Comparison of ENCODE assay signal across 9 cellular contexts in the genomic region with DNA sequence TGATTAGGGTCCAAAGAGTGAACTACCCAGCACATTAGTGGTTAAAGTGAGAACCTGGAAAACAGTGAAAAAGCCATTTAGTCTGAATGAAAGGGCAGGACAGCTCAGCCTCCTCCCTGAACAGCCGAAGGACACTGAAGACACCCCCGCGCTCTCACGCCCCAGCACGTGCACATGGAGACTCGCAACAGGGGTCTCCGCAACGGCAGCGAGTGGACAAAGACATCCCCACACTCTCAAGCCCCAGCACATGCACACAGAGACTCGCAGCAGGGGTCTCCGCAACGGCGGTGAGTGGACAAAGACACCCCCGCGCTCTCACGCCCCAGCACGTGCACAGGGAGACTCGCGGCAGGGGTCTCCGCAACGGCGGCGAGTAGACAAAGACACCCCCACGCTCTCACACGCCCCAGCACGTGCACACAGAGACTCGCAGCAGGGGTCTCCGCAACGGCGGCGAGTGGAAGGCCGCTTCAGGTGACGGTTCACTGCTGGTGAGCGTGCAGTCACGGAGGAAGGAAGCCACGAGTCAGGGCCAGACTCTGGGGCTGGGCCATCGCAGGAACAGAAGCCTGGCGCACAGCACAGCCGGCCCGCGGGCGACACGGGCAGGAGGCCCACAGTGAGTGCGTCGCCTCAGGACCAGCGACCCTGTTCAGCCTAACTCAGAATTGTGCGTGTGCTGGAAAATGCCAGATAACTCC.
"Had no signal": no experiment of that assay in that cellular context is flagged by ENCODE, and none has a peak within 500 bp of the region (broad histone marks: within the 10 kb centered on the region; RNA-seq: fewer than 3 reads in every experiment).

No MANE protein-coding gene starts in this region.

- H3K27ac Mint-ChIP-seq: activated naive CD4-positive, alpha-beta T cell treated with anti-CD3 and anti-CD28 coated beads for 36 hours; dendritic cell treated with granulocyte-macrophage colony-stimulating factor and Interleukin-4, amounts not matched to agents 40 ng/mL and 50 ng/mL, for 4 days; nephron; T-cell had no signal

- H3K27me3 Mint-ChIP-seq: dendritic cell treated with granulocyte-macrophage colony-stimulating factor and Interleukin-4, amounts not matched to agents 40 ng/mL and 50 ng/mL, for 4 days; T-cell had no signal

- H3K4me3 Mint-ChIP-seq: activated naive CD4-positive, alpha-beta T cell treated with anti-CD3 and anti-CD28 coated beads for 36 hours; dendritic cell treated with granulocyte-macrophage colony-stimulating factor and Interleukin-4, amounts not matched to agents 40 ng/mL and 50 ng/mL, for 4 days; nephron; T-cell had no signal

- DNase-seq: activated CD4-positive, alpha-beta T cell treated with anti-CD3 and anti-CD28 coated beads for 4 hours; activated CD8-positive, alpha-beta memory T cell treated with anti-CD3 and anti-CD28 coated beads for 24 hours; activated naive CD4-positive, alpha-beta T cell treated with anti-CD3 and anti-CD28 coated beads for 36 hours; central memory CD4-positive, alpha-beta T cell; mammary epithelial cell; T-cell; tibial artery had no signal

- H3K9me3 Mint-ChIP-seq: activated naive CD4-positive, alpha-beta T cell treated with anti-CD3 and anti-CD28 coated beads for 36 hours; dendritic cell treated with granulocyte-macrophage colony-stimulating factor and Interleukin-4, amounts not matched to agents 40 ng/mL and 50 ng/mL, for 4 days; nephron; T-cell had no signal

- ATAC-seq: T-cell had no signal
